Comparison of ENCODE assay signal across 11 cellular contexts in genomic region chr12:104736307-104736706, GRCh38.
DNase-seq lines count a peak whose midpoint lies in the region; ATAC-seq, FAIRE-seq and TF ChIP-seq lines count a peak whose summit lies in the region.
"Had no signal": no experiment of that assay in that cellular context is flagged by ENCODE, and none has a peak within 500 bp of the region (broad histone marks: within the 10 kb centered on the region; RNA-seq: fewer than 3 reads in every experiment).

No MANE protein-coding gene starts in this region.

- no peaks in the 10 kb centered on the region for H3K27me3 Mint-ChIP-seq in activated CD4-positive, alpha-beta T cell treated with anti-CD3 and anti-CD28 coated beads for 36 hours
- H3K27me3 Mint-ChIP-seq in progenitor cell of endocrine pancreas, result no peaks in the 10 kb centered on the region

- no peaks in the 10 kb centered on the region for H3K36me3 Mint-ChIP-seq in activated CD4-positive, alpha-beta T cell treated with anti-CD3 and anti-CD28 coated beads for 36 hours (ENCODE audit: low read depth)
- no peaks in the 10 kb centered on the region for H3K36me3 Mint-ChIP-seq in progenitor cell of endocrine pancreas (ENCODE audit: insufficient read depth)

- FAIRE-seq in pancreas (lab: Jason Lieb, UNC), result no peak
- FAIRE-seq: A549 had no signal

- ATAC-seq in activated CD4-positive, alpha-beta T cell treated with anti-CD3 and anti-CD28 coated beads for 36 hours, result no peak
- ATAC-seq in SK-N-SH treated with all-trans-retinoic acid at 6 μM for 48 hours, result peak; percentile 88
- no peak for ATAC-seq in pancreas
- ATAC-seq: A549 had no signal

- TF ChIP-seq CTCF in esophagus muscularis mucosa (IDR thresholded peaks at IDR 0.05) (no peak), pancreas (IDR thresholded peaks at IDR 0.05) (no peak), progenitor cell of endocrine pancreas (IDR thresholded peaks at IDR 0.05; ENCODE audit: unreplicated experiment) (no peak)

- DNase-seq in activated CD4-positive, alpha-beta T cell treated with anti-CD3 and anti-CD28 coated beads for 36 hours, result no peak
- DNase-seq in activated CD4-positive, alpha-beta T cell treated with anti-CD3 and anti-CD28 coated beads, Interleukin-2, amount 50 U/mL, for 4 hours, result no peak
- DNase-seq in fibroblast of gingiva (ENCODE audit: low read depth) (peak; percentile 91), smooth muscle cell of the brain vasculature (ENCODE audit: low read depth, low spot score) (peak; percentile 89), esophagus muscularis mucosa (ENCODE audit: extremely low spot score) (no peak), pancreas (no peak), progenitor cell of endocrine pancreas (ENCODE audit: low spot score, unreplicated experiment) (no peak)
- DNase-seq: NCI-H187; stimulated activated CD4-positive, alpha-beta T cell treated with anti-CD3 and anti-CD28 coated beads, Interleukin-1b, Interleukin-23, amount 100 ng/mL, for 48 hours had no signal

- POLR2A ChIA-PET in activated CD4-positive, alpha-beta T cell treated with anti-CD3 and anti-CD28 coated beads for 36 hours (lab: Charles Lee), result no interaction called here

- intact Hi-C loops in activated CD4-positive, alpha-beta T cell treated with anti-CD3 and anti-CD28 coated beads for 36 hours (cut with DNase I, micrococcal nuclease), result no loop called here
- intact Hi-C loops in esophagus muscularis mucosa (cut with DNase I), result no loop called here
- intact Hi-C loops in pancreas (cut with DNase I), result no loop called here

- H3K4me1 ChIP-seq in esophagus muscularis mucosa, result peaks cover 0 to 6% (median 1%) of the 10 kb centered on the region in 4 donors
- H3K4me1 ChIP-seq in pancreas, result no peaks in the 10 kb centered on the region

- no peak overlapping the region for H3K27ac ChIP-seq in esophagus muscularis mucosa (replicated peaks in 1 of 4)
- no peak overlapping the region for H3K27ac ChIP-seq in pancreas

- peaks cover 67% of the 10 kb centered on the region for H3K4me1 Mint-ChIP-seq in activated CD4-positive, alpha-beta T cell treated with anti-CD3 and anti-CD28 coated beads for 36 hours
- peaks cover 2% of the 10 kb centered on the region for H3K4me1 Mint-ChIP-seq in progenitor cell of endocrine pancreas (ENCODE audit: low read depth)

- H3K4me3 ChIP-seq in esophagus muscularis mucosa, result no peak overlapping the region
- no peak overlapping the region for H3K4me3 ChIP-seq in pancreas
- H3K4me3 ChIP-seq: A549 had no signal

- no peaks in the 10 kb centered on the region for H3K27me3 ChIP-seq in esophagus muscularis mucosa
- no peaks in the 10 kb centered on the region for H3K27me3 ChIP-seq in pancreas

- TF ChIP-seq EP300 in esophagus muscularis mucosa (IDR thresholded peaks at IDR 0.05), result no peak

- CTCF ChIA-PET in activated CD4-positive, alpha-beta T cell treated with anti-CD3 and anti-CD28 coated beads for 36 hours (lab: Charles Lee), result interaction anchor here (0.5 kb wide), 1 partner anchor 1897 kb away, joined by 3 read pairs; no protein-coding TSS in a partner anchor

- no peaks in the 10 kb centered on the region for H3K36me3 ChIP-seq in esophagus muscularis mucosa
- H3K36me3 ChIP-seq in pancreas, result no peaks in the 10 kb centered on the region

- H3K9me3 Mint-ChIP-seq in activated CD4-positive, alpha-beta T cell treated with anti-CD3 and anti-CD28 coated beads for 36 hours (ENCODE audit: low read depth), result no peaks in the 10 kb centered on the region
- H3K9me3 Mint-ChIP-seq in progenitor cell of endocrine pancreas (ENCODE audit: low read depth), result no peaks in the 10 kb centered on the region

- 70% methylated on average over 6 of the region's 6 CpGs for WGBS in esophagus muscularis mucosa
- WGBS in pancreas, 2 donors, result 78 to 80% methylated on average over 6 of the region's 6 CpGs

- H3K9me3 ChIP-seq in esophagus muscularis mucosa (no peaks in the 10 kb centered on the region), pancreas (no peaks in the 10 kb centered on the region)
- H3K9me3 ChIP-seq: A549 had no signal

- peak overlapping the region; percentile 49 for H3K27ac Mint-ChIP-seq in activated CD4-positive, alpha-beta T cell treated with anti-CD3 and anti-CD28 coated beads for 36 hours
- no peak overlapping the region for H3K27ac Mint-ChIP-seq in progenitor cell of endocrine pancreas

- no peak overlapping the region for H3K4me3 Mint-ChIP-seq in activated CD4-positive, alpha-beta T cell treated with anti-CD3 and anti-CD28 coated beads for 36 hours
- H3K4me3 Mint-ChIP-seq in progenitor cell of endocrine pancreas (ENCODE audit: low read depth), result no peak overlapping the region

- TF ChIP-seq POLR2A in esophagus muscularis mucosa (IDR thresholded peaks at IDR 0.05; ENCODE audit: low read depth), result no peak

TF ChIP-seq in SK-N-SH treated with all-trans-retinoic acid at 6 μM for 48 hours, 23 proteins besides CTCF, POLR2A, EP300 and RAD21:
- TF ChIP-seq TSHZ2 (CRISPR knock-in tag; IDR thresholded peaks at IDR 0.05) (no peak), PPARA (CRISPR knock-in tag; IDR thresholded peaks at IDR 0.05; ENCODE audit: borderline replicate concordance) (no peak), ESRRG (CRISPR knock-in tag; IDR thresholded peaks at IDR 0.05) (no peak), ZNF70 (CRISPR knock-in tag; IDR thresholded peaks at IDR 0.05) (no peak), CSDC2 (CRISPR knock-in tag; IDR thresholded peaks at IDR 0.05) (no peak)
- TF ChIP-seq, protein P1, sequence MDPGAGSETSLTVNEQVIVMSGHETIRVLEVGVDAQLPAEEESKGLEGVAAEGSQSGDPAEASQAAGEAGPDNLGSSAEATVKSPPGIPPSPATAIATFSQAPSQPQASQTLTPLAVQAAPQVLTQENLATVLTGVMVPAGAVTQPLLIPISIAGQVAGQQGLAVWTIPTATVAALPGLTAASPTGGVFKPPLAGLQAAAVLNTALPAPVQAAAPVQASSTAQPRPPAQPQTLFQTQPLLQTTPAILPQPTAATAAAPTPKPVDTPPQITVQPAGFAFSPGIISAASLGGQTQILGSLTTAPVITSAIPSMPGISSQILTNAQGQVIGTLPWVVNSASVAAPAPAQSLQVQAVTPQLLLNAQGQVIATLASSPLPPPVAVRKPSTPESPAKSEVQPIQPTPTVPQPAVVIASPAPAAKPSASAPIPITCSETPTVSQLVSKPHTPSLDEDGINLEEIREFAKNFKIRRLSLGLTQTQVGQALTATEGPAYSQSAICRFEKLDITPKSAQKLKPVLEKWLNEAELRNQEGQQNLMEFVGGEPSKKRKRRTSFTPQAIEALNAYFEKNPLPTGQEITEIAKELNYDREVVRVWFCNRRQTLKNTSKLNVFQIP (CRISPR knock-in tag; IDR thresholded peaks at IDR 0.05; ENCODE audit: borderline replicate concordance, low read depth), result no peak
- TF ChIP-seq, protein P2, sequence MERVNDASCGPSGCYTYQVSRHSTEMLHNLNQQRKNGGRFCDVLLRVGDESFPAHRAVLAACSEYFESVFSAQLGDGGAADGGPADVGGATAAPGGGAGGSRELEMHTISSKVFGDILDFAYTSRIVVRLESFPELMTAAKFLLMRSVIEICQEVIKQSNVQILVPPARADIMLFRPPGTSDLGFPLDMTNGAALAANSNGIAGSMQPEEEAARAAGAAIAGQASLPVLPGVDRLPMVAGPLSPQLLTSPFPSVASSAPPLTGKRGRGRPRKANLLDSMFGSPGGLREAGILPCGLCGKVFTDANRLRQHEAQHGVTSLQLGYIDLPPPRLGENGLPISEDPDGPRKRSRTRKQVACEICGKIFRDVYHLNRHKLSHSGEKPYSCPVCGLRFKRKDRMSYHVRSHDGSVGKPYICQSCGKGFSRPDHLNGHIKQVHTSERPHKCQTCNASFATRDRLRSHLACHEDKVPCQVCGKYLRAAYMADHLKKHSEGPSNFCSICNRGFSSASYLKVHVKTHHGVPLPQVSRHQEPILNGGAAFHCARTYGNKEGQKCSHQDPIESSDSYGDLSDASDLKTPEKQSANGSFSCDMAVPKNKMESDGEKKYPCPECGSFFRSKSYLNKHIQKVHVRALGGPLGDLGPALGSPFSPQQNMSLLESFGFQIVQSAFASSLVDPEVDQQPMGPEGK (CRISPR knock-in tag; IDR thresholded peaks at IDR 0.05; ENCODE audit: borderline replicate concordance), result no peak

Comparison
In these comparisons a context has a peak if more than half of its experiments do, and no peak if none do; other contexts are left out.
1. DNase-seq: peak in fibroblast of gingiva (single experiment) and smooth muscle cell of the brain vasculature (single experiment); none in activated CD4-positive, alpha-beta T cell treated with anti-CD3 and anti-CD28 coated beads for 36 hours (single experiment), activated CD4-positive, alpha-beta T cell treated with anti-CD3 and anti-CD28 coated beads, Interleukin-2, amount 50 U/mL, for 4 hours (0 of 2), esophagus muscularis mucosa (single experiment), pancreas (0 of 6) and progenitor cell of endocrine pancreas (single experiment).